8 cellular contexts compared by ENCODE assay signal in the genomic region with DNA sequence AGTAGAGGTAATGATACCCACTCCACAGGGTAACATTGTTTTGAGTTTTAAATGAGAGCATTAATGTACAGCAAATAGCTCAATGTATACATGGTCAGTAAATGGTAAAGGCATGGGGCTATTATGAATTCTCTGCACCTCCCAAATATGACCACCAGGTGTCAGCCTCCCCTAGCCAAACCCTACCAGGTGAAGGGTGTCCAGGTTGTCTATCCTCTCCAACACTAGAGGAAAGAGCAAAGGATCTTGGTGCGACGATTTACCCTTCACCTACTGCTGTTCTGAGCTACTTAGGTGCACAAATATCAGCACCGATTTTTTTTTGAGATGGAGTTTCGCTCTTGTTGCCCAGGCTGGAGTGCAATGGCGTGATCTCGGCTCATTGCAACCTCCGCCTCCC. TPM values are rescaled to one million over a fixed set of nuclear protein-coding genes. Genes with fewer than 3 reads are reported as not detected.
DNase-seq lines count a peak whose midpoint lies in the region; ATAC-seq and TF ChIP-seq lines count a peak whose summit lies in the region.

No MANE protein-coding gene starts in this region.

- H2AFZ ChIP-seq in SK-N-SH (ENCODE audit: low read depth): no peak overlapping the region

- H3K36me3 ChIP-seq in SK-N-SH (replicated peaks in 1 of 2; ENCODE audit: control insufficient read depth in 1 of 2, insufficient read depth in 2 of 2, low read length in 1 of 2) (no peaks in the 10 kb centered on the region), gastrocnemius medialis (no peaks in the 10 kb centered on the region)

- TF ChIP-seq RAD21 in SK-N-SH (IDR thresholded peaks at IDR 0.05; ENCODE audit: low read length): peak; percentile 91

- CTCF ChIA-PET in SK-N-SH (lab: Yijun Ruan, JAX): interaction anchor here (0.6 to 2.8 kb wide), 21 partner anchors 9 to 262 kb away, joined by 3 to 15 read pairs (median 4); no protein-coding TSS in a partner anchor

- no peaks in the 10 kb centered on the region for H3K79me2 ChIP-seq in SK-N-SH (ENCODE audit: insufficient read depth)

- H3K9me2 ChIP-seq in SK-N-SH: no peaks in the 10 kb centered on the region

- intact Hi-C loops in left ventricle myocardium superior (cut with micrococcal nuclease): no loop called here
- intact Hi-C loops in gastrocnemius medialis (cut with DNase I; ENCODE audit: low total_unique reads): loop anchor here (5.0 to 10.0 kb wide), 3 partner anchors 51 to 144 kb away; a partner anchor contains a TSS

- no peak overlapping the region for H3K4me2 ChIP-seq in SK-N-SH

- H3K27ac ChIP-seq in SK-N-SH (ENCODE audit: low read depth in 2 of 2, low read length in 1 of 2) (no peak overlapping the region), gastrocnemius medialis (peak overlapping the region in 1 of 4 donors; percentile 56)

- no peaks in the 10 kb centered on the region for H3K9me3 Mint-ChIP-seq in activated naive CD4-positive, alpha-beta T cell treated with anti-CD3 and anti-CD28 coated beads, Interleukin-2, amount 50 U/mL, for 72 hours

- peak; percentile 52 to 71 for ATAC-seq in activated naive CD4-positive, alpha-beta T cell treated with anti-CD3 and anti-CD28 coated beads, Interleukin-2, amount 50 U/mL, for 72 hours
- peak; percentile 83 for ATAC-seq in left ventricle myocardium superior
- ATAC-seq in gastrocnemius medialis: peak; percentile 92 to 95

- no peak overlapping the region for H3K9ac ChIP-seq in SK-N-SH

- POLR2A ChIA-PET in SK-N-SH (lab: Yijun Ruan, JAX): no interaction called here

- no peaks in the 10 kb centered on the region; the same call in 1 of the 2 replicates for H3K27me3 ChIP-seq in SK-N-SH (ENCODE audit: insufficient read depth)
- no peaks in the 10 kb centered on the region for H3K27me3 ChIP-seq in gastrocnemius medialis

- in situ Hi-C loops in gastrocnemius medialis (cut with MboI; ENCODE audit: low sequenced_read_pairs in 4 of 4): loop anchor here in 1 of 4 donors (10.0 kb wide), 1 partner anchor 121 kb away; no protein-coding TSS in a partner anchor

- H3K4me1 ChIP-seq in SK-N-SH (ENCODE audit: control insufficient read depth in 1 of 2, insufficient read depth in 2 of 2, low read depth in 1 of 2, low read length in 1 of 2) (no peaks in the 10 kb centered on the region), gastrocnemius medialis (no peaks in the 10 kb centered on the region)

- no peaks in the 10 kb centered on the region for H4K20me1 ChIP-seq in SK-N-SH (ENCODE audit: insufficient read depth)

- H3K9me3 ChIP-seq in SK-N-SH: no peaks in the 10 kb centered on the region
- no peaks in the 10 kb centered on the region for H3K9me3 ChIP-seq in gastrocnemius medialis

- no peaks in the 10 kb centered on the region for H3K36me3 Mint-ChIP-seq in activated naive CD4-positive, alpha-beta T cell treated with anti-CD3 and anti-CD28 coated beads, Interleukin-2, amount 50 U/mL, for 72 hours

- DNase-seq in HFF-Myc (ENCODE audit: extremely low read depth, low read depth) (no peak), MV-4-11 (lab: John Stamatoyannopoulos, UW) (peak; percentile 45), SK-N-SH (peak; percentile 72), left ventricle myocardium superior (no peak), gastrocnemius medialis (peak; percentile 6 to 36), mesenteric fat pad (ENCODE audit: low spot score) (no peak)
- peak in 1 of 2 donors; percentile 60 for DNase-seq in activated naive CD4-positive, alpha-beta T cell treated with anti-CD3 and anti-CD28 coated beads, Interleukin-2, amount 50 U/mL, for 72 hours (ENCODE audit: low spot score in 2 of 2)

- no peaks in the 10 kb centered on the region for H3F3A ChIP-seq in SK-N-SH (replicated peaks; ENCODE audit: insufficient read depth)

- no peak for TF ChIP-seq EP300 in SK-N-SH (IDR thresholded peaks at IDR 0.05; ENCODE audit: borderline replicate concordance in 1 of 2, low read depth in 1 of 2, low read length in 1 of 2)

- no peak for TF ChIP-seq POLR2A in gastrocnemius medialis (IDR thresholded peaks at IDR 0.05)

- TF ChIP-seq CTCF in GM12873 (IDR thresholded peaks at IDR 0.05; ENCODE audit: insufficient read depth, low read depth, low read length, missing control alignments) (peak; percentile 86), HFF-Myc (IDR thresholded peaks at IDR 0.05; ENCODE audit: low read depth, low read length, missing control alignments) (peak; percentile 65), SK-N-SH (IDR thresholded peaks at IDR 0.05) (peak; percentile 86), gastrocnemius medialis (IDR thresholded peaks at IDR 0.05 in 4 of 5, conservative IDR thresholded peaks at IDR 0.05 in 1 of 5) (peak; percentile 47 to 75 (median 71))

- H3K4me3 ChIP-seq in HFF-Myc (replicated peaks; ENCODE audit: low read depth, low read length): no peak overlapping the region
- H3K4me3 ChIP-seq in SK-N-SH (ENCODE audit: low read depth in 2 of 2, low read length in 1 of 2): no peak overlapping the region
- no peak overlapping the region for H3K4me3 ChIP-seq in gastrocnemius medialis

- WGBS in SK-N-SH (ENCODE audit: low lambda C conversion rate): 34% methylated on average over 7 of the region's 7 CpGs

- H3K27ac Mint-ChIP-seq in activated naive CD4-positive, alpha-beta T cell treated with anti-CD3 and anti-CD28 coated beads, Interleukin-2, amount 50 U/mL, for 72 hours: no peak overlapping the region

TF ChIP-seq in SK-N-SH, 30 proteins besides CTCF, POLR2A, EP300 and RAD21:
- TF ChIP-seq SMC3 (IDR thresholded peaks at IDR 0.05; ENCODE audit: low read depth, low read length) (peak; percentile 81), SIN3A (IDR thresholded peaks at IDR 0.05; ENCODE audit: borderline replicate concordance, low read depth, low read length) (no peak)
TF ChIP-seq in SK-N-SH: peak in this region for 1.

RNA-seq across cellular contexts. Expression of a gene that starts 26.5 kb away (rescaled TPM):
- 8.0 and 9.1 TPM in 2 replicates for polyA plus RNA-seq in SK-N-SH (2012; rRNA removed)
- 10.7 and 12.1 TPM in 2 replicates for polyA plus RNA-seq in SK-N-SH (2012; cell fraction: cytosol; rRNA removed)
- polyA plus RNA-seq in SK-N-SH (2012; cell fraction: nucleus; rRNA removed): 8.1 and 9.3 TPM in 2 replicates
- total RNA-seq in activated naive CD4-positive, alpha-beta T cell treated with anti-CD3 and anti-CD28 coated beads, Interleukin-2, amount 50 U/mL, for 72 hours: 10 to 100 TPM; 20.2 to 36.0 TPM
- 30.4 TPM for total RNA-seq in left ventricle myocardium superior
- total RNA-seq in gastrocnemius medialis: 10 to 100 TPM; 14.4 to 31.1 (median 26.8) TPM
- total RNA-seq in mesenteric fat pad: 45.2 TPM

Comparison
In these comparisons a context has a peak if more than half of its experiments do, and no peak if none do; other contexts are left out.
1. DNase-seq: peak in MV-4-11 (single experiment), SK-N-SH (single experiment) and gastrocnemius medialis (2 of 2); none in HFF-Myc (single experiment), left ventricle myocardium superior (single experiment) and mesenteric fat pad (single experiment).
2. Peak in every context shown above with its lines, with median percentiles within 50 percentile points of each other: CTCF ChIP-seq and ATAC-seq.